28 cellular contexts compared by ENCODE assay signal in the genomic region with DNA sequence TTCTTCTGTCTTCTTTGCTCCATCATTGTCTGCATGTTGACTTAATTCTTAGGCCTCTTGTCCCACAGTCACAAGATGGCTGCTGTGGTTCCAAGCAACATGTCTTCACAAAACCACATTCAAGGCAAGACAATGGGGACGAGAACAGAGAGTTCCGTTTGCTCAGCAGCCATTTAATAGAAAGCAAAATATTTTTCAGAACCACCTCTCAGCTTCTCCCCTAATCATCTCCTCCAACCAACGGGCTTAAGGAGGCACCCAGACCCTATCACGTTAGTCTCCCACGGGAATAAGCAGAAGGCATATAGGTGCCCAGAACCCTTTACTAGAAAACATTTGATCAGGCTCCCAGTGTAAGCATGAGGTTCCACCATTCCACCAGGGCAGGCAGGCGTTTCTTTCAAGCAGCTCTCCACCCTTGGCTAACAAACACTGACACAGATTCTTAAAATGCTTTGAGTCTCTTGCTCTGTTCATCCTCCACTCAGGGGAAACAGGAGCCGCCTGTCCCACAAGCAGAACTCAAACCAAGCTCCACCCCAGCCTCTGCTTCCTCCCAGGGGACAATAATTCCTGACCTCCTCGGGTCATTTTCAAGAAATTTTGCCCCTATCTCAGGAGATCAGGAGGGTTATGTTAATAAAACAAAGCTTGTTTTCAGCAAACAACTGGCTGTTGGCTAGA.
"Had no signal": no experiment of that assay in that cellular context is flagged by ENCODE, and none has a peak within 500 bp of the region (broad histone marks: within the 10 kb centered on the region; RNA-seq: fewer than 3 reads in every experiment).

No MANE protein-coding gene starts in this region.

- H3K27ac ChIP-seq: breast epithelium, dorsolateral prefrontal cortex, gastroesophageal sphincter, neutrophil, pancreas, psoas muscle, right lobe of liver, stomach, suprapubic skin, transverse colon, vagina had no signal

- H3K4me3 ChIP-seq: breast epithelium, dorsolateral prefrontal cortex, gastroesophageal sphincter, lung, pancreas, psoas muscle, right lobe of liver, smooth muscle cell, stomach, suprapubic skin, transverse colon, vagina had no signal

- H3K4me1 ChIP-seq: breast epithelium, gastroesophageal sphincter, pancreas, psoas muscle, right lobe of liver, transverse colon had no signal

- H3K4me2 ChIP-seq: smooth muscle cell had no signal

- H3K4me1 Mint-ChIP-seq: activated B cell treated with CpG ODN at 0.5 μM for 24 hours; stimulated activated memory B cell treated with anti-CD40 and anti-IgM and Interleukin-4, amounts not matched to agents 10 μg/mL and 1 μg/mL and 100 μg/mL, for 72 hours had no signal

- ATAC-seq: activated CD4-positive, alpha-beta T cell treated with anti-CD3 and anti-CD28 coated beads for 36 hours; activated T-cell treated with anti-CD3 and anti-CD28 coated beads, Interleukin-2, amount 50 U/mL, for 4 hours; gastroesophageal sphincter; pancreas; psoas muscle; right lobe of liver; stimulated activated memory B cell treated with anti-CD40 and anti-IgM and Interleukin-4, amounts not matched to agents 10 μg/mL and 1 μg/mL and 100 μg/mL, for 72 hours had no signal

- H3K4me3 Mint-ChIP-seq: activated B cell treated with CpG ODN at 0.5 μM for 24 hours; activated CD4-positive, alpha-beta T cell treated with anti-CD3 and anti-CD28 coated beads for 36 hours; activated naive CD8-positive, alpha-beta T cell treated with anti-CD3 and anti-CD28 coated beads for 36 hours; activated T-cell treated with anti-CD3 and anti-CD28 coated beads, Interleukin-2, amount 50 U/mL, for 4 hours; central memory CD8-positive, alpha-beta T cell; stimulated activated memory B cell treated with anti-CD40 and anti-IgM and Interleukin-4, amounts not matched to agents 10 μg/mL and 1 μg/mL and 100 μg/mL, for 72 hours had no signal

- H3K36me3 ChIP-seq: breast epithelium, gastroesophageal sphincter, neutrophil, pancreas, right lobe of liver, stomach, suprapubic skin, transverse colon, vagina had no signal

- H3K27me3 ChIP-seq: breast epithelium, pancreas, right lobe of liver, suprapubic skin, transverse colon, vagina had no signal

- H3K36me3 Mint-ChIP-seq: activated naive CD8-positive, alpha-beta T cell treated with anti-CD3 and anti-CD28 coated beads for 36 hours; stimulated activated memory B cell treated with anti-CD40 and anti-IgM and Interleukin-4, amounts not matched to agents 10 μg/mL and 1 μg/mL and 100 μg/mL, for 72 hours had no signal

- DNase-seq: activated B cell treated with CpG ODN at 0.5 μM for 24 hours; activated CD4-positive, alpha-beta T cell treated with anti-CD3 and anti-CD28 coated beads for 36 hours; activated CD4-positive, alpha-beta T cell treated with anti-CD3 and anti-CD28 coated beads, Interleukin-2, amount 50 U/mL, for 4 hours; activated CD8-positive, alpha-beta memory T cell treated with anti-CD3 and anti-CD28 coated beads, Interleukin-2, amount 50 U/mL, for 48 hours; activated naive CD4-positive, alpha-beta T cell; activated naive CD8-positive, alpha-beta T cell treated with anti-CD3 and anti-CD28 coated beads for 36 hours; activated T-cell treated with anti-CD3 and anti-CD28 coated beads, Interleukin-2, amount 50 U/mL, for 4 hours; dorsolateral prefrontal cortex; head of caudate nucleus; islet precursor cell; naive B cell; pancreas; psoas muscle; right lobe of liver; stimulated activated CD4-positive, alpha-beta T cell treated with anti-CD3 and anti-CD28 coated beads, Interleukin-15, amount 100 ng/mL, for 24 hours; stomach; T-helper 9 cell; transverse colon had no signal

- H3K27ac Mint-ChIP-seq: activated B cell treated with CpG ODN at 0.5 μM for 24 hours; activated CD4-positive, alpha-beta T cell treated with anti-CD3 and anti-CD28 coated beads for 36 hours; activated naive CD8-positive, alpha-beta T cell treated with anti-CD3 and anti-CD28 coated beads for 36 hours; activated T-helper 2 cell treated with anti-CD3 and anti-CD28 coated beads, Interferon-gamma antibody, Interleukin-2, Interleukin-4, amounts not matched to agents 10 μg/mL and 5 μg/mL and 100 μg/mL, durations not matched to agents 14 hours and 24 hours and 36 hours; stimulated activated memory B cell treated with anti-CD40 and anti-IgM and Interleukin-4, amounts not matched to agents 10 μg/mL and 1 μg/mL and 100 μg/mL, for 72 hours had no signal

- H3K9me3 ChIP-seq: breast epithelium, neutrophil, pancreas, psoas muscle, right lobe of liver, suprapubic skin, transverse colon, vagina had no signal

- H3K9me3 Mint-ChIP-seq: activated naive CD8-positive, alpha-beta T cell treated with anti-CD3 and anti-CD28 coated beads for 36 hours; activated T-cell treated with anti-CD3 and anti-CD28 coated beads, Interleukin-2, amount 50 U/mL, for 4 hours; activated T-helper 2 cell treated with anti-CD3 and anti-CD28 coated beads, Interferon-gamma antibody, Interleukin-2, Interleukin-4, amounts not matched to agents 10 μg/mL and 5 μg/mL and 100 μg/mL, durations not matched to agents 14 hours and 24 hours and 36 hours; central memory CD8-positive, alpha-beta T cell had no signal
